16 cellular contexts compared by ENCODE assay signal in genomic region chr15:41968738-41969137, GRCh38. TPM values are rescaled to one million over a fixed set of nuclear protein-coding genes. Genes with fewer than 3 reads are reported as not detected.
DNase-seq lines count a peak whose midpoint lies in the region; ATAC-seq and TF ChIP-seq lines count a peak whose summit lies in the region.
"Had no signal": no experiment of that assay in that cellular context is flagged by ENCODE, and none has a peak within 500 bp of the region (broad histone marks: within the 10 kb centered on the region; RNA-seq: fewer than 3 reads in every experiment).

No MANE protein-coding gene starts in this region.

- peak overlapping the region; percentile 34 for H3K27ac Mint-ChIP-seq in CD4-positive, alpha-beta T cell
- peak overlapping the region; percentile 92 for H3K27ac Mint-ChIP-seq in chondrocyte (ENCODE audit: unreplicated experiment)

- H3K4me3 Mint-ChIP-seq in CD4-positive, alpha-beta T cell, result no peak overlapping the region
- no peak overlapping the region for H3K4me3 Mint-ChIP-seq in chondrocyte (ENCODE audit: unreplicated experiment)

- H3K9me3 Mint-ChIP-seq in CD4-positive, alpha-beta T cell, result no peaks in the 10 kb centered on the region
- H3K9me3 Mint-ChIP-seq in chondrocyte (ENCODE audit: low read depth), result no peaks in the 10 kb centered on the region

- H3K4me1 Mint-ChIP-seq in CD4-positive, alpha-beta T cell (ENCODE audit: low read depth), result peaks cover 61% of the 10 kb centered on the region
- peaks cover 59% of the 10 kb centered on the region for H3K4me1 Mint-ChIP-seq in chondrocyte (ENCODE audit: low read depth)

- DNase-seq in CD4-positive, alpha-beta T cell, result no peak
- DNase-seq in NOMO-1 treated with DMSO at 0.1 percent for 48 hours (lab: John Stamatoyannopoulos, UW; ENCODE audit: unreplicated experiment) (peak; percentile 55), chondrocyte (ENCODE audit: low spot score) (no peak), NAMALWA (ENCODE audit: low spot score) (no peak), NCI-H1436 (lab: John Stamatoyannopoulos, UW) (no peak)
- DNase-seq in central memory CD4-positive, alpha-beta T cell, result no peak
- DNase-seq: activated CD4-positive, alpha-beta T cell treated with anti-CD3 and anti-CD28 coated beads, Interleukin-2, amount 50 U/mL, for 4 hours; activated naive CD4-positive, alpha-beta T cell treated with Interleukin-2 at 50 U/mL for 16 hours; NCI-H1092 treated with DMSO at 0.1 percent for 48 hours; NCI-H345; stimulated activated naive CD8-positive, alpha-beta T cell treated with anti-CD3 and anti-CD28 coated beads, Interleukin-15, Interleukin-2, amounts not matched to agents 100 U/mL and 50 U/mL, for 24 hours had no signal

- H3K9me3 ChIP-seq in CD4-positive, alpha-beta T cell (ENCODE audit: control insufficient read depth, low read length), result no peaks in the 10 kb centered on the region
- H3K9me3 ChIP-seq in skeletal muscle tissue (ENCODE audit: control insufficient read depth in 3 of 3, low read length in 3 of 3), result no peaks in the 10 kb centered on the region

- POLR2A ChIA-PET in CD4-positive, alpha-beta T cell (lab: Charles Lee), result interaction anchor here (0.6 to 9.3 kb wide), 2 partner anchors 32 to 65 kb away, joined by 5 to 209 read pairs; no protein-coding TSS in a partner anchor

- TF ChIP-seq CTCF in CD4-positive, alpha-beta T cell (IDR thresholded peaks at IDR 0.05), result no peak
- TF ChIP-seq CTCF in chondrocyte (IDR thresholded peaks at IDR 0.05), result no peak

- H3K36me3 ChIP-seq in skeletal muscle tissue (ENCODE audit: control insufficient read depth in 3 of 3, insufficient read depth in 3 of 3, low read length in 3 of 3), result no peaks in the 10 kb centered on the region

- no peaks in the 10 kb centered on the region for H3K27me3 ChIP-seq in CD4-positive, alpha-beta T cell (ENCODE audit: control insufficient read depth, insufficient read depth, low read length)
- no peaks in the 10 kb centered on the region for H3K27me3 ChIP-seq in skeletal muscle tissue (ENCODE audit: control insufficient read depth in 3 of 3, insufficient read depth in 3 of 3, low read length in 3 of 3)

- H3K4me3 ChIP-seq in skeletal muscle tissue (ENCODE audit: low read length in 3 of 3), result no peak overlapping the region

- no peak overlapping the region for H3K27ac ChIP-seq in CD4-positive, alpha-beta T cell (ENCODE audit: low read depth, low read length)
- peak overlapping the region; percentile 61 for H3K27ac ChIP-seq in skeletal muscle tissue (ENCODE audit: low read depth, low read length)

- peaks cover 3% of the 10 kb centered on the region for H3K27me3 Mint-ChIP-seq in CD4-positive, alpha-beta T cell
- no peaks in the 10 kb centered on the region for H3K27me3 Mint-ChIP-seq in chondrocyte (ENCODE audit: low read depth)

- H3K4me1 ChIP-seq in skeletal muscle tissue (ENCODE audit: control insufficient read depth in 3 of 3, insufficient read depth in 3 of 3, low read length in 3 of 3), result peaks cover 15 to 40% (median 35%) of the 10 kb centered on the region in 3 donors

- peaks cover 13% of the 10 kb centered on the region for H3K36me3 Mint-ChIP-seq in CD4-positive, alpha-beta T cell (ENCODE audit: low read depth)
- H3K36me3 Mint-ChIP-seq in chondrocyte (ENCODE audit: low read depth), result no peaks in the 10 kb centered on the region

- ATAC-seq in CD4-positive, alpha-beta T cell (ENCODE audit: poor library complexity), result no peak
- ATAC-seq in HG02759 (IDR thresholded peaks at IDR 0.05; ENCODE audit: unreplicated experiment), result no peak
- ATAC-seq: stimulated activated naive CD8-positive, alpha-beta T cell treated with anti-CD3 and anti-CD28 coated beads, Interleukin-15, Interleukin-2, amounts not matched to agents 100 U/mL and 50 U/mL, for 24 hours had no signal

- CTCF ChIA-PET in CD4-positive, alpha-beta T cell (lab: Charles Lee), result interaction anchor here (1.0 kb wide), 1 partner anchor 74 kb away, joined by 3 read pairs; no protein-coding TSS in a partner anchor

- no peak overlapping the region for H3K9ac ChIP-seq in skeletal muscle tissue (ENCODE audit: low read depth in 1 of 3, low read length in 3 of 3)

- intact Hi-C loops in CD4-positive, alpha-beta T cell (cut with DNase I, micrococcal nuclease), result no loop called here

RNA-seq across cellular contexts. Expression of gene EHD4, which starts 3.6 kb away (rescaled TPM):
- total RNA-seq in CD4-positive, alpha-beta T cell, result 10 to 100 TPM; 39.8 to 40.5 TPM
- total RNA-seq in chondrocyte, result 23.2 to 23.9 TPM (median 23.8 TPM) in 3 replicates
- total RNA-seq in skeletal muscle tissue, result 24.0 TPM

RNA-seq across cellular contexts. Expression of gene PLA2G4E, which starts 52.1 kb away (rescaled TPM):
- total RNA-seq in CD4-positive, alpha-beta T cell, result not detected
- total RNA-seq in chondrocyte (not detected in 3 replicates), skeletal muscle tissue (0.52 TPM)
- total RNA-seq: cerebellum; lung microvascular endothelial cell; T-helper 2 cell treated with Interferon-gamma antibody and Interleukin-4, amounts not matched to agents 100 ng/mL and 5 ng/mL, for 36 hours had no signal
